Comparison of ENCODE assay signal across 23 cellular contexts in genomic region chr1:226496616-226497015, GRCh38. TPM values are rescaled to one million over a fixed set of nuclear protein-coding genes. Genes with fewer than 3 reads are reported as not detected.
"Had no signal": no experiment of that assay in that cellular context is flagged by ENCODE, and none has a peak within 500 bp of the region (broad histone marks: within the 10 kb centered on the region; RNA-seq: fewer than 3 reads in every experiment).

No MANE protein-coding gene starts in this region.

- H3K4me3 ChIP-seq: left lung, lung, thoracic aorta had no signal

- H3K27me3 Mint-ChIP-seq: activated CD4-positive, alpha-beta T cell treated with anti-CD3 and anti-CD28 coated beads for 36 hours; activated T-cell treated with anti-CD3 and anti-CD28 coated beads, Interleukin-2, amount 50 U/mL, for 24 hours had no signal

- H3K36me3 ChIP-seq: left lung, thoracic aorta had no signal

- H3K9me3 ChIP-seq: thoracic aorta had no signal

- H3K4me3 Mint-ChIP-seq: activated CD4-positive, alpha-beta T cell treated with anti-CD3 and anti-CD28 coated beads for 36 hours; activated naive CD8-positive, alpha-beta T cell; activated T-cell treated with anti-CD3 and anti-CD28 coated beads, Interleukin-2, amount 50 U/mL, for 24 hours; naive B cell; neural crest cell; stimulated activated effector memory CD8-positive, alpha-beta T cell treated with anti-CD3 and anti-CD28 coated beads, Interleukin-12 subunit alpha, Interleukin-12 subunit beta, amount 100 ng/mL, for 72 hours; type B pancreatic cell had no signal

- H3K4me1 ChIP-seq: left lung had no signal

- ATAC-seq: activated CD4-positive, alpha-beta T cell treated with anti-CD3 and anti-CD28 coated beads for 36 hours; left lung had no signal

- H3K9me3 Mint-ChIP-seq: activated T-cell treated with anti-CD3 and anti-CD28 coated beads, Interleukin-2, amount 50 U/mL, for 24 hours; activated T-helper 2 cell treated with anti-CD3 and anti-CD28 coated beads, Interferon-gamma antibody, Interleukin-2, Interleukin-4, amounts not matched to agents 10 μg/mL and 5 μg/mL and 100 μg/mL, durations not matched to agents 14 hours and 24 hours and 36 hours; neural crest cell; stimulated activated effector memory CD8-positive, alpha-beta T cell treated with anti-CD3 and anti-CD28 coated beads, Interleukin-12 subunit alpha, Interleukin-12 subunit beta, amount 100 ng/mL, for 72 hours; type B pancreatic cell had no signal

- DNase-seq: activated CD4-positive, alpha-beta T cell treated with anti-CD3 and anti-CD28 coated beads for 36 hours; activated CD4-positive, alpha-beta T cell treated with anti-CD3 and anti-CD28 coated beads, Interleukin-2, amount 50 U/mL, for 4 hours; activated CD8-positive, alpha-beta memory T cell treated with anti-CD3 and anti-CD28 coated beads for 24 hours; activated CD8-positive, alpha-beta memory T cell treated with anti-CD3 and anti-CD28 coated beads, Interleukin-2, amount 50 U/mL, for 4 hours; activated naive CD4-positive, alpha-beta T cell; activated T-cell treated with anti-CD3 and anti-CD28 coated beads, Interleukin-2, amount 50 U/mL, for 24 hours; cerebellar nuclear complex; cortex of kidney; kidney glomerular epithelial cell; left lung; naive B cell; stimulated activated CD4-positive, alpha-beta T cell treated with anti-CD3 and anti-CD28 coated beads, Interleukin-1b, Interleukin-23, amount 100 ng/mL, for 48 hours; T-helper 1 cell; T-helper 9 cell had no signal

- H3K27ac ChIP-seq: epithelial cell of prostate, left lung, thoracic aorta had no signal

- H3K27ac Mint-ChIP-seq: activated CD4-positive, alpha-beta T cell treated with anti-CD3 and anti-CD28 coated beads for 36 hours; activated naive CD8-positive, alpha-beta T cell; activated T-cell treated with anti-CD3 and anti-CD28 coated beads, Interleukin-2, amount 50 U/mL, for 24 hours; activated T-helper 2 cell treated with anti-CD3 and anti-CD28 coated beads, Interferon-gamma antibody, Interleukin-2, Interleukin-4, amounts not matched to agents 10 μg/mL and 5 μg/mL and 100 μg/mL, durations not matched to agents 14 hours and 24 hours and 36 hours; progenitor cell of endocrine pancreas; stimulated activated effector memory CD8-positive, alpha-beta T cell treated with anti-CD3 and anti-CD28 coated beads, Interleukin-12 subunit alpha, Interleukin-12 subunit beta, amount 100 ng/mL, for 72 hours; type B pancreatic cell had no signal

- H3K36me3 Mint-ChIP-seq: activated naive CD8-positive, alpha-beta T cell; naive B cell; stimulated activated effector memory CD8-positive, alpha-beta T cell treated with anti-CD3 and anti-CD28 coated beads, Interleukin-12 subunit alpha, Interleukin-12 subunit beta, amount 100 ng/mL, for 72 hours; type B pancreatic cell had no signal

- H3K27me3 ChIP-seq: left lung had no signal

- H3K4me1 Mint-ChIP-seq: activated CD4-positive, alpha-beta T cell treated with anti-CD3 and anti-CD28 coated beads for 36 hours; neural crest cell; stimulated activated effector memory CD8-positive, alpha-beta T cell treated with anti-CD3 and anti-CD28 coated beads, Interleukin-12 subunit alpha, Interleukin-12 subunit beta, amount 100 ng/mL, for 72 hours had no signal

RNA-seq across cellular contexts. Expression of gene STUM, which starts 51.9 kb away (rescaled TPM):
- total RNA-seq: activated CD4-positive, alpha-beta T cell treated with anti-CD3 and anti-CD28 coated beads for 36 hours; activated T-helper 2 cell treated with anti-CD3 and anti-CD28 coated beads, Interferon-gamma antibody, Interleukin-2, Interleukin-4, amounts not matched to agents 10 μg/mL and 5 μg/mL and 100 μg/mL, durations not matched to agents 14 hours and 24 hours and 36 hours had no signal
